8 cellular contexts compared by ENCODE assay signal in the genomic region with DNA sequence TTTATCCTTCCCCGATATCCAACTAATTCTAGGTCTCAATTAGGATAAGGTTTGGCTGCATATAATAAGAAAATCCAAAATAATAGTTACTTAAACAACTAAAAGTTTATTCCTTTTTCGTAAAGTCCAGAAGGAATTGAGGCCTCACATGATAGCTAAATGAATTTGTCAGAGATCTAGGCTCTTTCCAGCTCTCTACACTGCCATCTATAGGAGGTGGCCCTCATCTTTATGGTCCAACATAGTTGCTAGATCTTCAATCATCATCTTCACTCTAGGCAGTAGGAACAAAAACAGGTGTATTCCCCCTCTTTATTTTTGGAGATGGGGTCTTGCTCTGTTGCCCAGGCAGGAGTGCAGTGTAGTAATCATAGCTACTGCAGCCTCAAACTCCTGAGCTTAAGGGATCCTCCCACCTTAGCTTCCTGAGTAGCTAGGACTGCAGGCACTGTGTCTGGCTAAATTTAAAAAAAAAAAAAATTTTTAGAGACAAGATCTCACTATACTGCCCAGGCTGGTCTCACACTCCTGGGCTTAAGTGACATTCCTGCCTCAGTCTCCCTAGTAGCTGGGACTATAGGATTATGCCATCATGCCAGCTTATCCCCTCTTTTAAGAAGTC. TPM values are rescaled to one million over a fixed set of nuclear protein-coding genes. Genes with fewer than 3 reads are reported as not detected.
DNase-seq lines count a peak whose midpoint lies in the region; ATAC-seq and TF ChIP-seq lines count a peak whose summit lies in the region.
"Had no signal": no experiment of that assay in that cellular context is flagged by ENCODE, and none has a peak within 500 bp of the region (broad histone marks: within the 10 kb centered on the region; RNA-seq: fewer than 3 reads in every experiment).

No MANE protein-coding gene starts in this region.

- TF ChIP-seq CTCF in OCI-LY3 (IDR thresholded peaks at IDR 0.05; ENCODE audit: low read depth, low read length) (peak; percentile 80), epithelial cell of proximal tubule (conservative IDR thresholded peaks at IDR 0.05; ENCODE audit: low read depth, low read length) (peak; percentile 79)

- H3K36me3 ChIP-seq in OCI-LY3 (replicated peaks; ENCODE audit: low read depth, low read length), result peaks cover 7% of the 10 kb centered on the region

- no peak overlapping the region for H3K27ac ChIP-seq in OCI-LY3 (ENCODE audit: low read length)
- H3K27ac ChIP-seq: skin epidermis had no signal

- no peaks in the 10 kb centered on the region for H4K20me1 ChIP-seq in OCI-LY3 (ENCODE audit: insufficient read depth, low read length)

- H3K4me3 ChIP-seq in OCI-LY3 (ENCODE audit: low read length), result no peak overlapping the region
- no peak overlapping the region for H3K4me3 ChIP-seq in epithelial cell of proximal tubule (ENCODE audit: low read depth, low read length)
- H3K4me3 ChIP-seq: skin epidermis had no signal

- ATAC-seq in GM21529 (IDR thresholded peaks at IDR 0.05; ENCODE audit: unreplicated experiment), result peak; percentile 75
- ATAC-seq in GM21360 (IDR thresholded peaks at IDR 0.05; ENCODE audit: unreplicated experiment), result no peak

- no peak overlapping the region for H2AFZ ChIP-seq in OCI-LY3 (ENCODE audit: low read depth, low read length)

- no peaks in the 10 kb centered on the region for H3K27me3 ChIP-seq in OCI-LY3 (ENCODE audit: low read depth, low read length)

- no peak overlapping the region for H3K4me2 ChIP-seq in OCI-LY3 (ENCODE audit: low read length)

- no peaks in the 10 kb centered on the region for H3K9me3 ChIP-seq in OCI-LY3 (ENCODE audit: insufficient read depth, low read length)

- H3K9ac ChIP-seq in OCI-LY3 (ENCODE audit: low read length), result no peak overlapping the region

- no peaks in the 10 kb centered on the region for H3K79me2 ChIP-seq in OCI-LY3 (ENCODE audit: low read length)

- H3K4me1 ChIP-seq in OCI-LY3 (ENCODE audit: low read length), result peaks cover 5% of the 10 kb centered on the region; the same call in 1 of the 2 replicates

- DNase-seq in Daoy (ENCODE audit: low read depth) (peak; percentile 15), epithelial cell of proximal tubule (ENCODE audit: low read depth) (no peak), renal cortical epithelial cell (ENCODE audit: low read depth) (peak; percentile 30), OCI-M2 (lab: John Stamatoyannopoulos, UW; ENCODE audit: unreplicated experiment) (no peak)

RNA-seq across cellular contexts. Expression of gene SAV1, which starts 46.5 kb away (rescaled TPM):
- total RNA-seq in Daoy (2014; rRNA removed; shearing (Covaris generic)), result 28.6 and 36.5 TPM in 2 replicates
- 29.0 and 32.6 TPM in 2 replicates for total RNA-seq in epithelial cell of proximal tubule
- total RNA-seq in renal cortical epithelial cell, result 32.3 and 32.6 TPM in 2 replicates

Comparison
In these comparisons a context has a peak if more than half of its experiments do, and no peak if none do; other contexts are left out.
1. DNase-seq: peak in Daoy (single experiment) and renal cortical epithelial cell (single experiment); none in epithelial cell of proximal tubule (single experiment) and OCI-M2 (single experiment).